9 cellular contexts compared by ENCODE assay signal in the genomic region with DNA sequence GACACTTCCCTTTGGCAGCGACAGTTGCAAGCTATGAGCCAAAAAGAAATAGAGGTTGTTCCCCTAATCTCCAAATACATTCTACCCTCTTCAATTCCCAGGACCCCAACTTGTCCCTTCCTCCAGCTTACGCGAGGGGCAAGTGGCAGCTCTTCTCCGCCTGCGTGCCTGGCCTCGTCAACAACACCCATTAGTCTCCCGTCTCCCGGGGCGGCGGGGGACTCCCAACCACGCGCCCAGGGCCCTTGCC. TPM values are rescaled to one million over a fixed set of nuclear protein-coding genes. Genes with fewer than 3 reads are reported as not detected.
DNase-seq lines count a peak whose midpoint lies in the region; ATAC-seq and TF ChIP-seq lines count a peak whose summit lies in the region.
"Had no signal": no experiment of that assay in that cellular context is flagged by ENCODE, and none has a peak within 500 bp of the region (broad histone marks: within the 10 kb centered on the region; RNA-seq: fewer than 3 reads in every experiment).

No MANE protein-coding gene starts in this region.

- no peak overlapping the region for H3K23ac ChIP-seq in mesenchymal stem cell (ENCODE audit: low read length in 2 of 2)

- peak overlapping the region; percentile 99 for H2BK120ac ChIP-seq in mesenchymal stem cell (ENCODE audit: low read depth, low read length)

- H3K9me3 Mint-ChIP-seq in MCF 10A (ENCODE audit: unreplicated experiment): no peaks in the 10 kb centered on the region

- H2AFZ ChIP-seq in mesenchymal stem cell (ENCODE audit: low read depth, low read length): peak overlapping the region; percentile 72

- H3K9me3 ChIP-seq in cardiac muscle cell (ENCODE audit: low read depth) (no peaks in the 10 kb centered on the region), mesenchymal stem cell (ENCODE audit: control insufficient read depth, low read length) (no peaks in the 10 kb centered on the region), upper lobe of right lung (no peaks in the 10 kb centered on the region)

- ATAC-seq in Right ventricle myocardium inferior (no peak), upper lobe of right lung (no peak)

- peak overlapping the region; percentile 97 for H4K91ac ChIP-seq in mesenchymal stem cell (ENCODE audit: low read length)

- no peaks in the 10 kb centered on the region for H3K36me3 ChIP-seq in cardiac muscle cell
- peaks cover 0 to 23% of the 10 kb centered on the region in 2 experiments for H3K36me3 ChIP-seq in mesenchymal stem cell (ENCODE audit: control insufficient read depth in 1 of 2, insufficient read depth in 2 of 2, low read depth in 1 of 2, low read length in 2 of 2)
- no peaks in the 10 kb centered on the region for H3K36me3 ChIP-seq in upper lobe of right lung

- no peaks in the 10 kb centered on the region for H3K79me1 ChIP-seq in mesenchymal stem cell (replicated peaks; ENCODE audit: low read length, poor library complexity, severe bottlenecking)

- peak overlapping the region; percentile 87 for H3K4me2 ChIP-seq in mesenchymal stem cell (ENCODE audit: low read length, poor library complexity, severe bottlenecking)

- peak overlapping the region; percentile 81 for H2AK5ac ChIP-seq in mesenchymal stem cell (ENCODE audit: low read length, severe bottlenecking)

- peak overlapping the region; percentile 84 for H3K9ac ChIP-seq in mesenchymal stem cell (ENCODE audit: low read length)

- peak overlapping the region; percentile 98 for H2BK15ac ChIP-seq in mesenchymal stem cell (ENCODE audit: low read depth, poor library complexity, severe bottlenecking)

- H3K18ac ChIP-seq in mesenchymal stem cell (ENCODE audit: low read depth in 1 of 2, low read length in 2 of 2): peak overlapping the region; percentile 95 to 100

- H3K4me3 ChIP-seq in cardiac muscle cell (peak overlapping the region; percentile 53), mesenchymal stem cell (ENCODE audit: insufficient read depth in 1 of 2, low read depth in 1 of 2, low read length in 2 of 2) (peak overlapping the region; percentile 74 to 77), upper lobe of right lung (peak overlapping the region; percentile 64)

- H3K27me3 Mint-ChIP-seq in MCF 10A (ENCODE audit: insufficient read depth, unreplicated experiment): no peaks in the 10 kb centered on the region

- peak overlapping the region; percentile 96 for H2BK5ac ChIP-seq in mesenchymal stem cell (ENCODE audit: low read depth, low read length, poor library complexity, severe bottlenecking)

- WGBS in mesenchymal stem cell: 19% methylated on average over 11 of the region's 12 CpGs

- H3K4me1 ChIP-seq in cardiac muscle cell (ENCODE audit: low read depth) (peaks cover 22% of the 10 kb centered on the region), mesenchymal stem cell (ENCODE audit: control insufficient read depth, insufficient read depth, low read depth, low read length) (peaks cover 3% of the 10 kb centered on the region), upper lobe of right lung (peaks cover 32% of the 10 kb centered on the region)

- peaks cover 35% of the 10 kb centered on the region for H3K4me1 Mint-ChIP-seq in MCF 10A (ENCODE audit: insufficient read depth, unreplicated experiment)

- no peaks in the 10 kb centered on the region for H3K27me3 ChIP-seq in cardiac muscle cell
- no peaks in the 10 kb centered on the region for H3K27me3 ChIP-seq in mesenchymal stem cell (ENCODE audit: control insufficient read depth in 1 of 2, insufficient read depth in 1 of 2, low read length in 2 of 2)
- H3K27me3 ChIP-seq in upper lobe of right lung: no peaks in the 10 kb centered on the region

- peak overlapping the region; percentile 98 for H3K27ac Mint-ChIP-seq in MCF 10A (ENCODE audit: low read depth, unreplicated experiment)

- peak overlapping the region; percentile 54 to 89 for H2BK12ac ChIP-seq in mesenchymal stem cell (ENCODE audit: low read length in 2 of 2)

- peak overlapping the region in 1 of 2 experiments; percentile 53 for H3K14ac ChIP-seq in mesenchymal stem cell (ENCODE audit: low read length in 2 of 2)

- BruUV-seq in MCF 10A (replicated peaks; lab: Mats Ljungman, UMichigan): no TSS peak

- POLR2A ChIA-PET in MCF 10A (lab: Yijun Ruan, JAX): interaction anchor here (0.7 to 2.8 kb wide), 25 partner anchors 9 to 851 kb away, joined by 3 to 16 read pairs (median 4); no protein-coding TSS in a partner anchor

- peak overlapping the region; percentile 100 for H4K8ac ChIP-seq in mesenchymal stem cell (ENCODE audit: low read length)

- TF ChIP-seq CTCF in cardiac muscle cell (IDR thresholded peaks at IDR 0.05; ENCODE audit: low read depth, low read length) (no peak), MCF 10A (IDR thresholded peaks at IDR 0.05; ENCODE audit: unreplicated experiment) (no peak), upper lobe of right lung (IDR thresholded peaks at IDR 0.05) (no peak)

- intact Hi-C loops in Right ventricle myocardium inferior (cut with DNase I) (loop anchor here (10.0 kb wide), 1 partner anchor 915 kb away; a partner anchor contains a TSS), MCF 10A (cut with micrococcal nuclease) (loop anchor here (1.0 to 10.0 kb wide), 8 partner anchors 77 to 855 kb away; no protein-coding TSS in a partner anchor), upper lobe of right lung (cut with DNase I) (no loop called here)

- H3K27ac ChIP-seq in cardiac muscle cell (peak overlapping the region; percentile 52), mesenchymal stem cell (ENCODE audit: low read length, poor library complexity, severe bottlenecking) (peak overlapping the region; percentile 99), upper lobe of right lung (peak overlapping the region; percentile 82)

- CTCF ChIA-PET in MCF 10A (lab: Yijun Ruan, JAX): interaction anchor here (0.5 to 3.4 kb wide), 21 partner anchors 11 to 884 kb away, joined by 3 to 16 read pairs (median 4); no protein-coding TSS in a partner anchor

- peak overlapping the region; percentile 95 to 98 for H3K4ac ChIP-seq in mesenchymal stem cell (ENCODE audit: low read depth in 1 of 2, low read length in 2 of 2)

- H3K4me3 Mint-ChIP-seq in MCF 10A (ENCODE audit: unreplicated experiment): peak overlapping the region; percentile 93

- DNase-seq in cardiac muscle cell (ENCODE audit: low read depth in 1 of 2, low spot score in 1 of 2) (no peak), Right ventricle myocardium inferior (ENCODE audit: missing footprints) (no peak), MCF 10A (ENCODE audit: unreplicated experiment) (no peak), mesenchymal stem cell (no peak), upper lobe of right lung (no peak), NCI-H345 (lab: John Stamatoyannopoulos, UW) (no peak), SK-N-DZ (ENCODE audit: low spot score) (no peak), mesenteric fat pad (ENCODE audit: low spot score) (no peak)
- DNase-seq: NCI-H187 treated with DMSO at 0.1 percent for 48 hours had no signal

- H3K36me3 Mint-ChIP-seq in MCF 10A (ENCODE audit: insufficient read depth, unreplicated experiment): peaks cover 16% of the 10 kb centered on the region

RNA-seq across cellular contexts. Expression of a gene that starts 0.5 kb away (rescaled TPM):
- 128 and 196 TPM in 2 replicates for total RNA-seq in cardiac muscle cell
- 202 and 227 TPM in 2 replicates for polyA plus RNA-seq in cardiac muscle cell
- total RNA-seq in Right ventricle myocardium inferior: 48.4 TPM
- total RNA-seq in MCF 10A (2022): 69.0 and 69.3 TPM in 2 replicates
- polyA plus RNA-seq in mesenchymal stem cell (2013, experiment 1 of 2): 149 TPM
- 155 TPM for polyA plus RNA-seq in mesenchymal stem cell (2013, experiment 2 of 2)
- 33.8 TPM for total RNA-seq in upper lobe of right lung
- 501 and 541 TPM in 2 replicates for polyA plus RNA-seq in SK-N-DZ (2014; cell fraction: cytosol; rRNA removed)
- 286 and 369 TPM in 2 replicates for polyA plus RNA-seq in SK-N-DZ (2014; cell fraction: nucleus; rRNA removed)
- 60.4 TPM for total RNA-seq in mesenteric fat pad
